Comparison of ENCODE assay signal across 11 cellular contexts in the genomic region with DNA sequence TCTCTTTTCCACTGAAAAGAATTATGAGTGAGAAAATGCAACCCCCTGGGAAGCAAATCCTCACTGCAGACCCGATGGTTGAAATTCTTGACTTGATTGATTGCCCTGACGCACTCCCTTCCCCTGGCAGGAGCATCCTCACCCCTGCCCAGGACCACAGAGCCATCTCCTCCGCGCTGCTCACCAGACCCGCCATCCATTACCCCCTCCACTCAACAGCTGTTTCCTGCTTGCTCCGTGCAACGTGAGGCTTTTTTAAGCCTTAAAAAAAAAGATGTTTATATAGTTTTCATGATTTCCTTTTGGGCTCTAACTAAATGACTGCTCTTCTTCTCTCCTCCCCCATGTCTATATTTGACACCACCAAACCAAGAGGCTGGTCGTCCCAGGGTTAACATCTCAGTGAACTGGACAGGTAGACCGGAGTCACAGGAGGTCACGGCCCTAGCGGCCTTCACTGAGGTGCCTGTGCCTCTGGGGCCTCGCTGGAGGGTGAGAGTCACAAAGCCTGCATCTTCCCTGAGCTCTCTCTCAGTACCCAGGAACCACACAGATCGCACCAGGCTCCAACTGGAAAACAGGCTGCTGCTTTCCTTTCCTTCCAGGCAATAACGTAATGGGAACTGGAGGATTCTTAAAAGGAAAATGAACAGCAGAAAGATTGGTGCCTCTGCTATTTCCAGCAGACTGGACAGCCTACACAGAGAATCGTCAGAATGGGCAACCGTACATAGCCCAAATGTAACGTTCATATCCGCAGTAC. TPM values are rescaled to one million over a fixed set of nuclear protein-coding genes. Genes with fewer than 3 reads are reported as not detected.
DNase-seq lines count a peak whose midpoint lies in the region; ATAC-seq and TF ChIP-seq lines count a peak whose summit lies in the region.
"Had no signal": no experiment of that assay in that cellular context is flagged by ENCODE, and none has a peak within 500 bp of the region (broad histone marks: within the 10 kb centered on the region; RNA-seq: fewer than 3 reads in every experiment).

No MANE protein-coding gene starts in this region.

- H3K36me3 Mint-ChIP-seq in activated CD8-positive, alpha-beta T cell treated with anti-CD3 and anti-CD28 coated beads for 36 hours (ENCODE audit: low read depth): no peaks in the 10 kb centered on the region
- no peaks in the 10 kb centered on the region for H3K36me3 Mint-ChIP-seq in activated CD8-positive, alpha-beta T cell treated with anti-CD3 and anti-CD28 coated beads, Interleukin-2, amount 10 ng/mL, durations not matched to agents 7 days and 5 days (ENCODE audit: low read depth)

- H3K27me3 Mint-ChIP-seq in activated CD8-positive, alpha-beta T cell treated with anti-CD3 and anti-CD28 coated beads for 36 hours: peaks cover 4% of the 10 kb centered on the region
- H3K27me3 Mint-ChIP-seq in activated CD8-positive, alpha-beta T cell treated with anti-CD3 and anti-CD28 coated beads, Interleukin-2, amount 10 ng/mL, durations not matched to agents 7 days and 5 days (ENCODE audit: low read depth): peaks cover 9% of the 10 kb centered on the region
- H3K27me3 Mint-ChIP-seq in stimulated activated naive CD8-positive, alpha-beta T cell treated with anti-CD3 and anti-CD28 coated beads, Interleukin-15, amount 100 ng/mL, for 72 hours: peaks cover 9% of the 10 kb centered on the region

- WGBS in esophagus squamous epithelium, 2 donors: 41 to 45% methylated on average over 14 to 18 of the region's 18 CpGs

- peaks cover 20% of the 10 kb centered on the region for H3K4me1 Mint-ChIP-seq in activated CD8-positive, alpha-beta T cell treated with anti-CD3 and anti-CD28 coated beads for 36 hours (ENCODE audit: low read depth)
- peaks cover 10% of the 10 kb centered on the region for H3K4me1 Mint-ChIP-seq in activated CD8-positive, alpha-beta T cell treated with anti-CD3 and anti-CD28 coated beads, Interleukin-2, amount 10 ng/mL, durations not matched to agents 7 days and 5 days (ENCODE audit: low read depth)
- peaks cover 26% of the 10 kb centered on the region for H3K4me1 Mint-ChIP-seq in stimulated activated naive CD8-positive, alpha-beta T cell treated with anti-CD3 and anti-CD28 coated beads, Interleukin-15, amount 100 ng/mL, for 72 hours

- no peak overlapping the region for H3K4me3 Mint-ChIP-seq in activated CD8-positive, alpha-beta T cell treated with anti-CD3 and anti-CD28 coated beads for 36 hours
- no peak overlapping the region for H3K4me3 Mint-ChIP-seq in activated CD8-positive, alpha-beta T cell treated with anti-CD3 and anti-CD28 coated beads, Interleukin-2, amount 10 ng/mL, durations not matched to agents 7 days and 5 days
- peak overlapping the region; percentile 59 to 64 for H3K4me3 Mint-ChIP-seq in stimulated activated naive CD8-positive, alpha-beta T cell treated with anti-CD3 and anti-CD28 coated beads, Interleukin-15, amount 100 ng/mL, for 72 hours

- POLR2A ChIA-PET in activated CD8-positive, alpha-beta T cell treated with anti-CD3 and anti-CD28 coated beads for 36 hours (lab: Charles Lee): interaction anchor here (0.8 kb wide), 1 partner anchor 116 kb away, joined by 3 read pairs; no protein-coding TSS in a partner anchor
- POLR2A ChIA-PET in activated CD8-positive, alpha-beta T cell treated with anti-CD3 and anti-CD28 coated beads, Interleukin-2, amount 10 ng/mL, durations not matched to agents 7 days and 5 days (lab: Charles Lee): no interaction called here

- peak; percentile 11 for DNase-seq in activated CD8-positive, alpha-beta T cell treated with anti-CD3 and anti-CD28 coated beads for 36 hours
- no peak for DNase-seq in activated CD8-positive, alpha-beta T cell treated with anti-CD3 and anti-CD28 coated beads, Interleukin-2, amount 10 ng/mL, durations not matched to agents 7 days and 5 days
- DNase-seq in SK-N-DZ (ENCODE audit: low spot score) (peak; percentile 54), fibroblast of pulmonary artery (ENCODE audit: low read depth) (peak; percentile 13), MG63 (no peak), esophagus squamous epithelium (lab: John Stamatoyannopoulos, UW) (no peak)
- no peak for DNase-seq in stimulated activated naive CD8-positive, alpha-beta T cell treated with anti-CD3 and anti-CD28 coated beads, Interleukin-15, amount 100 ng/mL, for 72 hours
- DNase-seq: ACHN, upper lobe of right lung had no signal

- H3K4me3 ChIP-seq in fibroblast of pulmonary artery (replicated peaks; ENCODE audit: low read depth, low read length): no peak overlapping the region
- no peak overlapping the region for H3K4me3 ChIP-seq in MG63
- peak overlapping the region in 1 of 4 donors; percentile 18 for H3K4me3 ChIP-seq in esophagus squamous epithelium
- H3K4me3 ChIP-seq: upper lobe of right lung had no signal

- CTCF ChIA-PET in activated CD8-positive, alpha-beta T cell treated with anti-CD3 and anti-CD28 coated beads for 36 hours (lab: Charles Lee): no interaction called here
- CTCF ChIA-PET in activated CD8-positive, alpha-beta T cell treated with anti-CD3 and anti-CD28 coated beads, Interleukin-2, amount 10 ng/mL, durations not matched to agents 7 days and 5 days (lab: Charles Lee): no interaction called here

- H3K9me3 ChIP-seq in MG63: peaks cover 19% of the 10 kb centered on the region
- no peaks in the 10 kb centered on the region for H3K9me3 ChIP-seq in esophagus squamous epithelium
- H3K9me3 ChIP-seq: upper lobe of right lung had no signal

- intact Hi-C loops in activated CD8-positive, alpha-beta T cell treated with anti-CD3 and anti-CD28 coated beads for 36 hours (cut with micrococcal nuclease): no loop called here
- intact Hi-C loops in esophagus squamous epithelium (cut with DNase I): no loop called here

- H3K4me1 ChIP-seq in esophagus squamous epithelium: no peaks in the 10 kb centered on the region

- no peak for TF ChIP-seq CTCF in activated CD8-positive, alpha-beta T cell treated with anti-CD3 and anti-CD28 coated beads for 36 hours (IDR thresholded peaks at IDR 0.05)
- TF ChIP-seq CTCF in fibroblast of pulmonary artery (IDR thresholded peaks at IDR 0.05; ENCODE audit: low read length, missing control alignments): no peak
- no peak for TF ChIP-seq CTCF in esophagus squamous epithelium (IDR thresholded peaks at IDR 0.05)

- no peak overlapping the region for H3K27ac Mint-ChIP-seq in activated CD8-positive, alpha-beta T cell treated with anti-CD3 and anti-CD28 coated beads for 36 hours
- H3K27ac Mint-ChIP-seq in activated CD8-positive, alpha-beta T cell treated with anti-CD3 and anti-CD28 coated beads, Interleukin-2, amount 10 ng/mL, durations not matched to agents 7 days and 5 days: no peak overlapping the region
- H3K27ac Mint-ChIP-seq in stimulated activated naive CD8-positive, alpha-beta T cell treated with anti-CD3 and anti-CD28 coated beads, Interleukin-15, amount 100 ng/mL, for 72 hours: no peak overlapping the region
- H3K27ac Mint-ChIP-seq: IgD-negative memory B cell had no signal

- H3K36me3 ChIP-seq in MG63 (no peaks in the 10 kb centered on the region), esophagus squamous epithelium (no peaks in the 10 kb centered on the region)
- H3K36me3 ChIP-seq: upper lobe of right lung had no signal

- no peak overlapping the region for H3K27ac ChIP-seq in esophagus squamous epithelium
- H3K27ac ChIP-seq: upper lobe of right lung had no signal

- H3K9me3 Mint-ChIP-seq in activated CD8-positive, alpha-beta T cell treated with anti-CD3 and anti-CD28 coated beads for 36 hours: peaks cover 2% of the 10 kb centered on the region
- no peaks in the 10 kb centered on the region for H3K9me3 Mint-ChIP-seq in activated CD8-positive, alpha-beta T cell treated with anti-CD3 and anti-CD28 coated beads, Interleukin-2, amount 10 ng/mL, durations not matched to agents 7 days and 5 days (ENCODE audit: insufficient read depth)
- no peaks in the 10 kb centered on the region for H3K9me3 Mint-ChIP-seq in stimulated activated naive CD8-positive, alpha-beta T cell treated with anti-CD3 and anti-CD28 coated beads, Interleukin-15, amount 100 ng/mL, for 72 hours

- H3K27me3 ChIP-seq in MG63 (no peaks in the 10 kb centered on the region), esophagus squamous epithelium (peaks cover 0 to 24% (median 2%) of the 10 kb centered on the region in 4 donors)

- no peak for TF ChIP-seq POLR2A in esophagus squamous epithelium (IDR thresholded peaks at IDR 0.05)

- peak; percentile 56 for ATAC-seq in activated CD8-positive, alpha-beta T cell treated with anti-CD3 and anti-CD28 coated beads for 36 hours
- ATAC-seq in activated CD8-positive, alpha-beta T cell treated with anti-CD3 and anti-CD28 coated beads, Interleukin-2, amount 10 ng/mL, durations not matched to agents 7 days and 5 days: no peak
- peak; percentile 64 for ATAC-seq in stimulated activated naive CD8-positive, alpha-beta T cell treated with anti-CD3 and anti-CD28 coated beads, Interleukin-15, amount 100 ng/mL, for 72 hours
- ATAC-seq in GM21423 (IDR thresholded peaks at IDR 0.05; ENCODE audit: unreplicated experiment): no peak
- ATAC-seq: upper lobe of right lung had no signal

RNA-seq across cellular contexts. Expression of a gene that starts 49.8 kb away (rescaled TPM):
- total RNA-seq in activated CD8-positive, alpha-beta T cell treated with anti-CD3 and anti-CD28 coated beads for 36 hours: 1 to 10 TPM; 8.2 TPM
- total RNA-seq in activated CD8-positive, alpha-beta T cell treated with anti-CD3 and anti-CD28 coated beads, Interleukin-2, amount 10 ng/mL, durations not matched to agents 7 days and 5 days: 10 to 100 TPM; 11.0 to 11.7 TPM
- polyA plus RNA-seq in SK-N-DZ (2014; cell fraction: cytosol; rRNA removed): 55.1 and 57.2 TPM in 2 replicates
- polyA plus RNA-seq in SK-N-DZ (2014; cell fraction: nucleus; rRNA removed): 83.0 and 125 TPM in 2 replicates
- 4.4 and 6.8 TPM in 2 replicates for total RNA-seq in MG63 (2014; rRNA removed; shearing (Covaris generic); ENCODE audit: low replicate concordance)
- 1 to 10 TPM; 3.8 to 8.8 (median 6.7) TPM for total RNA-seq in esophagus squamous epithelium

Comparison
In these comparisons a context has a peak if more than half of its experiments do, and no peak if none do; other contexts are left out.
1. ATAC-seq: peak in activated CD8-positive, alpha-beta T cell treated with anti-CD3 and anti-CD28 coated beads for 36 hours (single experiment) and stimulated activated naive CD8-positive, alpha-beta T cell treated with anti-CD3 and anti-CD28 coated beads, Interleukin-15, amount 100 ng/mL, for 72 hours (single experiment); none in activated CD8-positive, alpha-beta T cell treated with anti-CD3 and anti-CD28 coated beads, Interleukin-2, amount 10 ng/mL, durations not matched to agents 7 days and 5 days (single experiment) and GM21423 (single experiment).
2. DNase-seq: peak in activated CD8-positive, alpha-beta T cell treated with anti-CD3 and anti-CD28 coated beads for 36 hours (single experiment), SK-N-DZ (single experiment) and fibroblast of pulmonary artery (single experiment); none in activated CD8-positive, alpha-beta T cell treated with anti-CD3 and anti-CD28 coated beads, Interleukin-2, amount 10 ng/mL, durations not matched to agents 7 days and 5 days (single experiment), stimulated activated naive CD8-positive, alpha-beta T cell treated with anti-CD3 and anti-CD28 coated beads, Interleukin-15, amount 100 ng/mL, for 72 hours (0 of 2), MG63 (single experiment) and esophagus squamous epithelium (single experiment).
3. H3K4me3 Mint-ChIP-seq: peak in stimulated activated naive CD8-positive, alpha-beta T cell treated with anti-CD3 and anti-CD28 coated beads, Interleukin-15, amount 100 ng/mL, for 72 hours (2 of 2); none in activated CD8-positive, alpha-beta T cell treated with anti-CD3 and anti-CD28 coated beads for 36 hours (single experiment) and activated CD8-positive, alpha-beta T cell treated with anti-CD3 and anti-CD28 coated beads, Interleukin-2, amount 10 ng/mL, durations not matched to agents 7 days and 5 days (single experiment).